ENCODE assay signal across 10 cellular contexts in genomic region chr2:55885129-55885943, GRCh38. TPM values are rescaled to one million over a fixed set of nuclear protein-coding genes. Genes with fewer than 3 reads are reported as not detected.
DNase-seq lines count a peak whose midpoint lies in the region; ATAC-seq, FAIRE-seq and TF ChIP-seq lines count a peak whose summit lies in the region.
"Had no signal": no experiment of that assay in that cellular context is flagged by ENCODE, and none has a peak within 500 bp of the region (broad histone marks: within the 10 kb centered on the region; RNA-seq: fewer than 3 reads in every experiment).

No MANE protein-coding gene starts in this region.

- no peaks in the 10 kb centered on the region for H3K27me3 ChIP-seq in skeletal muscle satellite cell (ENCODE audit: control insufficient read depth, insufficient read depth, low read length)

- H3K9me3 Mint-ChIP-seq in activated T-cell treated with anti-CD3 and anti-CD28 coated beads, Interleukin-2, amount 50 U/mL, for 4 hours: no peaks in the 10 kb centered on the region

- ATAC-seq in Right ventricle myocardium superior (ENCODE audit: poor library complexity): peak; percentile 71
- no peak for ATAC-seq in GM21619 (IDR thresholded peaks at IDR 0.05; ENCODE audit: unreplicated experiment)
- ATAC-seq in activated T-cell treated with anti-CD3 and anti-CD28 coated beads, Interleukin-2, amount 50 U/mL, for 4 hours: no peak
- no peak for ATAC-seq in T-helper 17 cell

- no peaks in the 10 kb centered on the region for H3K27me3 Mint-ChIP-seq in activated T-cell treated with anti-CD3 and anti-CD28 coated beads, Interleukin-2, amount 50 U/mL, for 4 hours (ENCODE audit: low read depth)
- no peaks in the 10 kb centered on the region for H3K27me3 Mint-ChIP-seq in T-helper 17 cell

- intact Hi-C loops in Right ventricle myocardium superior (cut with DNase I): no loop called here

- H3K36me3 ChIP-seq in skeletal muscle satellite cell (ENCODE audit: insufficient read depth, low read length): peaks cover 7% of the 10 kb centered on the region

- no peaks in the 10 kb centered on the region for H3K9me3 ChIP-seq in skeletal muscle satellite cell (replicated peaks; ENCODE audit: low read length)
- H3K9me3 ChIP-seq in T-helper 17 cell (ENCODE audit: control insufficient read depth, low read length, poor library complexity, severe bottlenecking): no peaks in the 10 kb centered on the region

- H3K4me3 Mint-ChIP-seq in activated T-cell treated with anti-CD3 and anti-CD28 coated beads, Interleukin-2, amount 50 U/mL, for 4 hours: no peak overlapping the region
- no peak overlapping the region for H3K4me3 Mint-ChIP-seq in T-helper 17 cell

- no peak overlapping the region for H3K27ac Mint-ChIP-seq in T-helper 17 cell

- no peaks in the 10 kb centered on the region for H3K4me1 Mint-ChIP-seq in activated T-cell treated with anti-CD3 and anti-CD28 coated beads, Interleukin-2, amount 50 U/mL, for 4 hours (ENCODE audit: low read depth)
- no peaks in the 10 kb centered on the region for H3K4me1 Mint-ChIP-seq in T-helper 17 cell

- FAIRE-seq in GM12892 (lab: Jason Lieb, UNC): no peak

- peak overlapping the region; percentile 51 for H3K9ac ChIP-seq in skeletal muscle satellite cell (ENCODE audit: low read depth, low read length)

- no peaks in the 10 kb centered on the region for H3K36me3 Mint-ChIP-seq in activated T-cell treated with anti-CD3 and anti-CD28 coated beads, Interleukin-2, amount 50 U/mL, for 4 hours (ENCODE audit: insufficient read depth)
- no peaks in the 10 kb centered on the region for H3K36me3 Mint-ChIP-seq in T-helper 17 cell (ENCODE audit: low read depth)

- peak overlapping the region; percentile 8 for H3K4me2 ChIP-seq in skeletal muscle satellite cell (ENCODE audit: low read length)

- no peak overlapping the region for H3K4me3 ChIP-seq in skeletal muscle satellite cell (ENCODE audit: low read length)

- DNase-seq in HCEC 1CT (peak; percentile 94), SW 1271 (lab: John Stamatoyannopoulos, UW) (peak; percentile 54 to 68), Right ventricle myocardium superior (no peak), GM12892 (ENCODE audit: insufficient read length) (no peak), T-helper 17 cell (no peak)
- DNase-seq in activated T-cell treated with anti-CD3 and anti-CD28 coated beads, Interleukin-2, amount 50 U/mL, for 4 hours: no peak
- DNase-seq: caudate nucleus, T-helper 2 cell had no signal

- H3K4me1 ChIP-seq in skeletal muscle satellite cell (ENCODE audit: control insufficient read depth, insufficient read depth, low read length): peaks cover 61% of the 10 kb centered on the region

- TF ChIP-seq POLR2A in GM12892 (IDR thresholded peaks at IDR 0.05; ENCODE audit: low read depth, low read length): no peak

RNA-seq across cellular contexts. Expression of gene EFEMP1, which starts 38.2 kb away (rescaled TPM):
- total RNA-seq in Right ventricle myocardium superior (62.5 TPM), T-helper 17 cell (not detected)
- total RNA-seq in skeletal muscle satellite cell (2012; rRNA removed): 183 and 208 TPM in 2 replicates
- polyA plus RNA-seq in GM12892 (2012; ENCODE audit: missing spikeins): not detected
- under 1 TPM; 0.25 to 0.43 (median 0.40) TPM for total RNA-seq in activated T-cell treated with anti-CD3 and anti-CD28 coated beads, Interleukin-2, amount 50 U/mL, for 4 hours

Comparison
In these comparisons a context has a peak if more than half of its experiments do, and no peak if none do; other contexts are left out.
1. DNase-seq: peak in HCEC 1CT (single experiment) and SW 1271 (2 of 2); none in Right ventricle myocardium superior (single experiment), GM12892 (single experiment), activated T-cell treated with anti-CD3 and anti-CD28 coated beads, Interleukin-2, amount 50 U/mL, for 4 hours (single experiment) and T-helper 17 cell (0 of 3).
2. RNA of gene EFEMP1, which starts 38.2 kb away (total RNA-seq): 62.5 TPM in Right ventricle myocardium superior (single experiment); 0.25 to 0.43 TPM in activated T-cell treated with anti-CD3 and anti-CD28 coated beads, Interleukin-2, amount 50 U/mL, for 4 hours and not detected in T-helper 17 cell; every median in the first group is over 10 times any median in the second.